In the genomic region with DNA sequence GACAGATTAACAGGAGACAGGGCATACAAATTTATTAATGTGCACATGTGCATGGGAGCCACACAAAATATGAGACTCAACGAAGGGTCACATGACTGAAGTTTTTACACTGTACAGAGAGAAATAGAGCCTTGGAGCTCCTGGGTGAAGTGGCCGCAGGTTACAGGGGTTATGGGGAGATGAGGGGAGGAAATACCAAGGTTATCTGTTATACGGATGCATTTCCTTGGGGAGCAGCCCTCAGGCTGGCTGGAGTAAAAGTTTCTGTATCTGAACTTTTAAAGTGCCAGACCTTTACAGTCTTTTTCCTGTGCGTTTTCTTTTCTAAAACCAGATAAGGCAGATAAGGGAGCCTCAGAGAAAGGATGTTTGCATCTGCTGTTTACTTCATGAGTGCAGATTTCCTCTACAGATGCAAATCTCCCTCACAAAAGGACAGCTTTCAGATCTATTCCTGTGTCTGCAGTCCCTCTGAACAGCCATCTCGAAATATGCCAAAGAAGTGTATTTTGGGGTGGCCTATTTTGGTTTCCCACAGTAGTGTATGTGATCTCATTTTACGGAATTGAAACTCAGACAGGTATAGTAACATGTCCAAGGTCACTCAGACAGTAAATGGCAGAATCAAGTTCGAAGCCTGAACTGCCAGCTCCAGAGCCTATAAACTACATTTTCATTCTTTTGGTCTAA, we compare ENCODE assay signal across 10 cellular contexts.
DNase-seq lines count a peak whose midpoint lies in the region; ATAC-seq, FAIRE-seq and TF ChIP-seq lines count a peak whose summit lies in the region.
"Had no signal": no experiment of that assay in that cellular context is flagged by ENCODE, and none has a peak within 500 bp of the region (broad histone marks: within the 10 kb centered on the region; RNA-seq: fewer than 3 reads in every experiment).

No MANE protein-coding gene starts in this region.

- WGBS in endodermal cell (ENCODE audit: insufficient coverage in 1 of 2, insufficient read length in 1 of 2), 2 experiments = 60 to 69% methylated on average over 3 to 7 of the region's 7 CpGs
- WGBS in small intestine, 3 donors = 32 to 38% (median 36%) methylated on average over 7 of the region's 7 CpGs

- H3K27ac ChIP-seq in endodermal cell (ENCODE audit: low read depth, low read length) = no peak overlapping the region
- peak overlapping the region in 1 of 2 donors; percentile 44 for H3K27ac ChIP-seq in small intestine (ENCODE audit: low read depth in 1 of 2, low read length in 1 of 2)
- H3K27ac ChIP-seq: HL-60 had no signal

- no peak overlapping the region for H3K9ac ChIP-seq in endodermal cell (ENCODE audit: extremely low read depth, low read length, poor library complexity, severe bottlenecking)

- H3K27me3 Mint-ChIP-seq in endodermal cell (ENCODE audit: insufficient read depth) = peaks cover 7% of the 10 kb centered on the region
- H3K27me3 Mint-ChIP-seq in naive thymus-derived CD8-positive, alpha-beta T cell = peaks cover 0 to 22% (median 7%) of the 10 kb centered on the region in 5 donors

- peak overlapping the region; percentile 38 for H3K27ac Mint-ChIP-seq in endodermal cell
- no peak overlapping the region for H3K27ac Mint-ChIP-seq in naive thymus-derived CD8-positive, alpha-beta T cell

- H3K4me3 ChIP-seq in endodermal cell (ENCODE audit: low read length) (no peak overlapping the region), small intestine (ENCODE audit: low read depth in 1 of 2, low read length in 2 of 2) (no peak overlapping the region)

- POLR2A ChIA-PET in naive thymus-derived CD8-positive, alpha-beta T cell (lab: Charles Lee) = no interaction called here

- no peaks in the 10 kb centered on the region for H3K27me3 ChIP-seq in endodermal cell (ENCODE audit: control insufficient read depth, insufficient read depth, low read length, poor library complexity, severe bottlenecking)
- no peaks in the 10 kb centered on the region for H3K27me3 ChIP-seq in small intestine (ENCODE audit: control insufficient read depth in 2 of 2, insufficient read depth in 2 of 2, low read length in 2 of 2)

- ATAC-seq in GM18502 (IDR thresholded peaks at IDR 0.05; ENCODE audit: poor library complexity, unreplicated experiment) = peak; percentile 94
- ATAC-seq in GM21515 (IDR thresholded peaks at IDR 0.05; ENCODE audit: unreplicated experiment) = peak; percentile 86
- peak; percentile 85 for ATAC-seq in HG03108 (IDR thresholded peaks at IDR 0.05; ENCODE audit: unreplicated experiment)
- no peak for ATAC-seq in naive thymus-derived CD8-positive, alpha-beta T cell

- peaks cover 11% of the 10 kb centered on the region for H3K9me3 Mint-ChIP-seq in endodermal cell
- H3K9me3 Mint-ChIP-seq in naive thymus-derived CD8-positive, alpha-beta T cell = peaks cover 1 to 9% (median 3%) of the 10 kb centered on the region in 9 donors
- H3K9me3 Mint-ChIP-seq: central memory CD8-positive, alpha-beta T cell had no signal

- H3K36me3 Mint-ChIP-seq in endodermal cell (ENCODE audit: low read depth) = no peaks in the 10 kb centered on the region
- peaks cover 0 to under 1% (median 0%) of the 10 kb centered on the region in 3 donors for H3K36me3 Mint-ChIP-seq in naive thymus-derived CD8-positive, alpha-beta T cell

- no peaks in the 10 kb centered on the region for H3K36me3 ChIP-seq in endodermal cell (ENCODE audit: control insufficient read depth, insufficient read depth, low read length)
- H3K36me3 ChIP-seq in small intestine (ENCODE audit: control insufficient read depth in 2 of 2, insufficient read depth in 2 of 2, low read length in 2 of 2) = no peaks in the 10 kb centered on the region

- no peak for DNase-seq in endodermal cell
- DNase-seq in small intestine = no peak
- no peak for DNase-seq in naive thymus-derived CD8-positive, alpha-beta T cell
- DNase-seq in NCI-H1436 (lab: John Stamatoyannopoulos, UW) = no peak
- no peak for DNase-seq in stimulated activated CD4-positive, alpha-beta T cell treated with anti-CD3 and anti-CD28 coated beads, Interleukin-15, amount 100 ng/mL, for 24 hours

- no peak for TF ChIP-seq CTCF in endodermal cell (conservative IDR thresholded peaks at IDR 0.05)

- H3K4me1 Mint-ChIP-seq in endodermal cell = peaks cover 29% of the 10 kb centered on the region
- peaks cover 0 to 4% (median 1%) of the 10 kb centered on the region in 4 donors for H3K4me1 Mint-ChIP-seq in naive thymus-derived CD8-positive, alpha-beta T cell

- no peak overlapping the region for H3K4me3 Mint-ChIP-seq in endodermal cell
- no peak overlapping the region for H3K4me3 Mint-ChIP-seq in naive thymus-derived CD8-positive, alpha-beta T cell
- H3K4me3 Mint-ChIP-seq: central memory CD8-positive, alpha-beta T cell had no signal

- peaks cover 2% of the 10 kb centered on the region for H3K4me1 ChIP-seq in endodermal cell (ENCODE audit: control insufficient read depth, insufficient read depth, low read length)
- peaks cover 2 to 3% of the 10 kb centered on the region in 2 donors for H3K4me1 ChIP-seq in small intestine (ENCODE audit: control insufficient read depth in 2 of 2, insufficient read depth in 1 of 2, low read depth in 1 of 2, low read length in 1 of 2)

- no peak for FAIRE-seq in small intestine (lab: Jason Lieb, UNC)

- H3K9me3 ChIP-seq in endodermal cell (ENCODE audit: control insufficient read depth, low read length) (peaks cover 5% of the 10 kb centered on the region), small intestine (ENCODE audit: control insufficient read depth, low read depth) (no peaks in the 10 kb centered on the region)

Comparison
In these comparisons a context has a peak if more than half of its experiments do, and no peak if none do; other contexts are left out.
1. ATAC-seq: peak in GM18502 (single experiment), GM21515 (single experiment) and HG03108 (single experiment); none in naive thymus-derived CD8-positive, alpha-beta T cell (0 of 2).